In the genomic region with DNA sequence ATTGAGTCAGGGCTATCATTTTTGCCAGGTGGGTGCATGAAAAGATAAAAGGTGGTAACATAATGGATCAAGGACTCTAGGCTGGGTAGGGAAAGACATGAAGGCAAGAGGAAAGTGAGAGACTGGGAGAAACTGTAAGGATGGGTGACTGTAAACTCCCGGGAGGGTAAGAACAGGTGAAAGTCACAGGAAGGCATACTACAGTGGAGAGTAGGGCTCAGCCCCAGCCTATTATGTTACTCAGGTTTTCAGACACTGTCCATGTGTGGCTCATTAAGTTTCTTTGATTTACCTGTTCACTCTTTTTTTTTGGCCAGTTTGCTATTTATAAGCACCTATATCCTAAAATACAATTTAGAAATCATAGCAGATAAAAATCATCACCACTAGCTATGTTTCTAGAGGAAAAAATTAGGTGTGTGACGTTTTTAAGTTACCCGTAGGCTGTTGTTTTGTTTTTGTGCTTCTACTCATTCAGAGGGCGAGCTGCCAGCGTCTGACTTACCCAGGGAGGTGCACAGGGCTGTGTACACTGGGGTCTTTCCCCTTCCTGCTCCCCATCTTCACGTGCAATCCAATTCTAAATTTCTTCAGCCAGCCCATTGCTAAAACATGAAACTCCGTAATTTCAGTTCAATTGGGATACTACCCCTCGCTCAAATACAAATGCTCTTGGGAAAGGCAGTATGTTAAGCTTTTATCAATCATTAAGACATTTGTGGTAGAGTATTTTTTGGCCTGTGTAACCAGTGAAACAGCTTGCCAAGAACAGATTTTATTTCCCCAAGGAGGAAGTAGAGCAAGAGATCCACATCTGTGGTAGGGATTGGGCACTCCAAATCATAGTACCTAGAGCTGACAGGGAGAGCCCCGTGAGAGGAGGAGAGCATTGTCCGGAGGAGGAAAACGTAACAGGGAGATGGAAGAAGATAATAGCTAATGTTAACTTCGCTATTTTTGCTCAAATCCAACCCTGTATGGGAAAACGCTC, we compare ENCODE assay signal across 13 cellular contexts. TPM values are rescaled to one million over a fixed set of nuclear protein-coding genes. Genes with fewer than 3 reads are reported as not detected.
A peak's percentile ranks its signal among the peaks of the same experiment; 100 is the strongest.
DNase-seq lines count a peak whose midpoint lies in the region; ATAC-seq and TF ChIP-seq lines count a peak whose summit lies in the region.
"Had no signal": no experiment of that assay in that cellular context is flagged by ENCODE, and none has a peak within 500 bp of the region (broad histone marks: within the 10 kb centered on the region; RNA-seq: fewer than 3 reads in every experiment).

No MANE protein-coding gene starts in this region.

- H3K4me3 ChIP-seq in AG04450 (ENCODE audit: low read depth, low read length) (peak overlapping the region; percentile 23; the same call in 1 of the 2 replicates), epithelial cell of esophagus (ENCODE audit: low read length) (peak overlapping the region; percentile 14), mesenchymal stem cell (ENCODE audit: insufficient read depth in 1 of 2, low read depth in 1 of 2, low read length in 2 of 2) (peak overlapping the region in 1 of 2 experiments; percentile 64), H7 (ENCODE audit: insufficient read depth, low read depth, low read length) (no peak overlapping the region)
- H3K4me3 ChIP-seq: skin epidermis, upper lobe of left lung had no signal

- H3K18ac ChIP-seq in mesenchymal stem cell (ENCODE audit: low read depth in 1 of 2, low read length in 2 of 2) = no peak overlapping the region

- peaks cover 6% of the 10 kb centered on the region; the same call in 1 of the 2 replicates for H3K9me3 ChIP-seq in AG04450 (ENCODE audit: control insufficient read depth, insufficient read depth, low read length)
- peaks cover 12% of the 10 kb centered on the region for H3K9me3 ChIP-seq in mesenchymal stem cell (ENCODE audit: control insufficient read depth, low read length)
- H3K9me3 ChIP-seq: upper lobe of left lung had no signal

- no peak overlapping the region for H3K27ac Mint-ChIP-seq in naive thymus-derived CD8-positive, alpha-beta T cell
- H3K27ac Mint-ChIP-seq: activated CD4-positive, alpha-beta T cell treated with anti-CD3 and anti-CD28 coated beads, Interleukin-2, amount 10 ng/mL, durations not matched to agents 7 days and 5 days had no signal

- no peaks in the 10 kb centered on the region for H3K27me3 ChIP-seq in AG04450 (ENCODE audit: control insufficient read depth, insufficient read depth, low read length)
- H3K27me3 ChIP-seq in mesenchymal stem cell (ENCODE audit: control insufficient read depth in 1 of 2, insufficient read depth in 1 of 2, low read length in 2 of 2) = no peaks in the 10 kb centered on the region
- no peaks in the 10 kb centered on the region for H3K27me3 ChIP-seq in H7 (ENCODE audit: control insufficient read depth, insufficient read depth, low read length)
- H3K27me3 ChIP-seq: BE2C, upper lobe of left lung had no signal

- H3K4ac ChIP-seq in mesenchymal stem cell (ENCODE audit: low read depth in 1 of 2, low read length in 2 of 2) = no peak overlapping the region

- H3K4me1 ChIP-seq in mesenchymal stem cell (ENCODE audit: control insufficient read depth, insufficient read depth, low read depth, low read length) = peaks cover 2% of the 10 kb centered on the region
- H3K4me1 ChIP-seq: BE2C had no signal

- H3K27ac ChIP-seq in AG04450 (ENCODE audit: low read depth, low read length) (peak overlapping the region; percentile 25), mesenchymal stem cell (ENCODE audit: low read length, poor library complexity, severe bottlenecking) (no peak overlapping the region)

- TF ChIP-seq CTCF in AG04450 (IDR thresholded peaks at IDR 0.05; ENCODE audit: low read depth, low read length) (no peak), epithelial cell of esophagus (IDR thresholded peaks at IDR 0.05; ENCODE audit: insufficient read depth, low read depth, low read length, missing control alignments) (no peak)

- DNase-seq in AG04450 (ENCODE audit: low read depth, low spot score) = no peak
- peak; percentile 88 for DNase-seq in NCI-H2171 treated with DMSO at 0.1 percent for 48 hours (lab: John Stamatoyannopoulos, UW)
- DNase-seq in epithelial cell of esophagus (ENCODE audit: low read depth) = peak; percentile 59
- no peak for DNase-seq in mesenchymal stem cell
- DNase-seq in H7 = no peak
- no peak for DNase-seq in NCI-H526 (lab: John Stamatoyannopoulos, UW)
- no peak for DNase-seq in naive thymus-derived CD8-positive, alpha-beta T cell
- DNase-seq: activated CD4-positive, alpha-beta T cell treated with anti-CD3 and anti-CD28 coated beads, Interleukin-2, amount 10 ng/mL, durations not matched to agents 7 days and 5 days; BE2C; NCI-H774; upper lobe of left lung had no signal

- peaks cover 0 to 5% (median 0%) of the 10 kb centered on the region in 4 donors for H3K4me1 Mint-ChIP-seq in naive thymus-derived CD8-positive, alpha-beta T cell
- H3K4me1 Mint-ChIP-seq: activated CD4-positive, alpha-beta T cell treated with anti-CD3 and anti-CD28 coated beads, Interleukin-2, amount 10 ng/mL, durations not matched to agents 7 days and 5 days had no signal

- peaks cover 33% of the 10 kb centered on the region for H3K79me1 ChIP-seq in mesenchymal stem cell (replicated peaks; ENCODE audit: low read length, poor library complexity, severe bottlenecking)

- H2AK5ac ChIP-seq in mesenchymal stem cell (ENCODE audit: low read length, severe bottlenecking) = no peak overlapping the region

- no peak overlapping the region for H2BK15ac ChIP-seq in mesenchymal stem cell (ENCODE audit: low read depth, poor library complexity, severe bottlenecking)

- no peak overlapping the region for H3K4me2 ChIP-seq in mesenchymal stem cell (ENCODE audit: low read length, poor library complexity, severe bottlenecking)

- peak overlapping the region; percentile 73 for H3K9ac ChIP-seq in mesenchymal stem cell (ENCODE audit: low read length)

- H3K14ac ChIP-seq in mesenchymal stem cell (ENCODE audit: low read length in 2 of 2) = no peak overlapping the region

- H3K4me3 Mint-ChIP-seq in naive thymus-derived CD8-positive, alpha-beta T cell = no peak overlapping the region
- H3K4me3 Mint-ChIP-seq: activated CD4-positive, alpha-beta T cell treated with anti-CD3 and anti-CD28 coated beads, Interleukin-2, amount 10 ng/mL, durations not matched to agents 7 days and 5 days had no signal

- no peak overlapping the region for H3K23ac ChIP-seq in mesenchymal stem cell (ENCODE audit: low read length in 2 of 2)

- peak overlapping the region in 1 of 2 experiments; percentile 39 for H2BK12ac ChIP-seq in mesenchymal stem cell (ENCODE audit: low read length in 2 of 2)

- H3K36me3 ChIP-seq in mesenchymal stem cell (ENCODE audit: control insufficient read depth in 1 of 2, insufficient read depth in 2 of 2, low read depth in 1 of 2, low read length in 2 of 2) = no peaks in the 10 kb centered on the region
- no peaks in the 10 kb centered on the region for H3K36me3 ChIP-seq in H7 (replicated peaks; ENCODE audit: control insufficient read depth, insufficient read depth, low read length)
- H3K36me3 ChIP-seq: BE2C, upper lobe of left lung had no signal

- H2BK120ac ChIP-seq in mesenchymal stem cell (ENCODE audit: low read depth, low read length) = no peak overlapping the region

- 97% methylated on average over 13 of the region's 13 CpGs for WGBS in mesenchymal stem cell

- H4K91ac ChIP-seq in mesenchymal stem cell (ENCODE audit: low read length) = no peak overlapping the region

- CTCF ChIA-PET in AG04450 (lab: Charles Lee) = interaction anchor here (1.5 to 2.7 kb wide), 4 partner anchors 28 to 118 kb away, joined by 4 to 12 read pairs (median 8); no protein-coding TSS in a partner anchor

- H3K36me3 Mint-ChIP-seq in naive thymus-derived CD8-positive, alpha-beta T cell = peaks cover 14 to 21% (median 19%) of the 10 kb centered on the region in 3 donors

- no peak overlapping the region for H2BK5ac ChIP-seq in mesenchymal stem cell (ENCODE audit: low read depth, low read length, poor library complexity, severe bottlenecking)

- no peak overlapping the region for H4K8ac ChIP-seq in mesenchymal stem cell (ENCODE audit: low read length)

- no peak for ATAC-seq in GM21381 (IDR thresholded peaks at IDR 0.05; ENCODE audit: unreplicated experiment)
- no peak for ATAC-seq in naive thymus-derived CD8-positive, alpha-beta T cell

- H3K9me3 Mint-ChIP-seq in naive thymus-derived CD8-positive, alpha-beta T cell = peaks cover 0 to 18% (median 6%) of the 10 kb centered on the region in 9 donors

- no peaks in the 10 kb centered on the region for H3K27me3 Mint-ChIP-seq in naive thymus-derived CD8-positive, alpha-beta T cell
- H3K27me3 Mint-ChIP-seq: activated CD4-positive, alpha-beta T cell treated with anti-CD3 and anti-CD28 coated beads, Interleukin-2, amount 10 ng/mL, durations not matched to agents 7 days and 5 days had no signal

- no peak overlapping the region for H2AFZ ChIP-seq in mesenchymal stem cell (ENCODE audit: low read depth, low read length)

- POLR2A ChIA-PET in AG04450 (lab: Yijun Ruan, JAX) = interaction anchor here (1.3 kb wide), 1 partner anchor 63 kb away, joined by 7 read pairs; the partner anchor contains the start of gene MOSMO
- POLR2A ChIA-PET in naive thymus-derived CD8-positive, alpha-beta T cell (lab: Charles Lee) = no interaction called here

RNA-seq across cellular contexts. Expression of gene VWA3A, which starts 21.7 kb away (rescaled TPM):
- not detected in 2 replicates for polyA plus RNA-seq in AG04450 (2011; rRNA removed)
- not detected in 2 replicates for polyA minus RNA-seq in AG04450 (2011; rRNA and poly(A)+ RNA removed)
- 0.01 TPM for polyA plus RNA-seq in mesenchymal stem cell (2013, experiment 1 of 2)
- 0.11 TPM for polyA plus RNA-seq in mesenchymal stem cell (2013, experiment 2 of 2)
- total RNA-seq in H7 (2014; rRNA removed; shearing (Covaris generic)) = 0.24 TPM in 1 of 2 replicates, not detected in the other
- under 1 TPM; 0.65 to 0.99 TPM for total RNA-seq in naive thymus-derived CD8-positive, alpha-beta T cell
- polyA plus RNA-seq in naive thymus-derived CD8-positive, alpha-beta T cell = not detected

Comparison
In these comparisons a context has a peak if more than half of its experiments do, and no peak if none do; other contexts are left out.
1. DNase-seq: peak in NCI-H2171 treated with DMSO at 0.1 percent for 48 hours (single experiment) and epithelial cell of esophagus (single experiment); none in AG04450 (single experiment), mesenchymal stem cell (single experiment), H7 (single experiment), NCI-H526 (0 of 2) and naive thymus-derived CD8-positive, alpha-beta T cell (0 of 10).